1 cellular context compared by ENCODE assay signal in the genomic region with DNA sequence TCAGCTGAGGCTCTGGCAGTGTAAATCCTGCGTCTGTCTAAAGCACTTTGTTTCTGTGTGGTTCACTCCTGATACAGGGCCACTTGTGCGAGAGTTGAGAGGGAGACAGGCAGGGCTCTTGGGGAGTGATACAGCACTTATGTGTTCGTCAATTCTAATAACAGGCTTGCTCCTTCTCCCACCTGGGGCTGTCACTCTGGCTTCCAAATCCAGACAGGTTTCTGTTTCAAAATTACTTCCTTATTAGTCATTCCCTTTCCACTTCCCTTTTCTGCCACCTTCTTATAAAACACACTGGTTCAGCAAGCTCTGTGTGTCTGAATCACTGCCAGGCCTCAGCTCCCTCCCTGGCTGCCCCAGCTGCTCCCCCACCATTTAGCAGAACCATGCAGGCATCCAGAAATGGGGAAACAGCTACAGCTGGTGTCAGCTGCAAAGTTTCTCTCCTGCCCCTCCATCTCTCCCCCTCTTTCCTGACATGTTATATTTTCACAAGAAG.
A peak's percentile ranks its signal among the peaks of the same experiment; 100 is the strongest.
TF ChIP-seq lines count a peak whose summit lies in the region.

No MANE protein-coding gene starts in this region.

TF ChIP-seq in GM12878, 131 proteins besides CTCF, POLR2A, EP300 and RAD21 (continued from another document):
- TF ChIP-seq, protein P1, sequence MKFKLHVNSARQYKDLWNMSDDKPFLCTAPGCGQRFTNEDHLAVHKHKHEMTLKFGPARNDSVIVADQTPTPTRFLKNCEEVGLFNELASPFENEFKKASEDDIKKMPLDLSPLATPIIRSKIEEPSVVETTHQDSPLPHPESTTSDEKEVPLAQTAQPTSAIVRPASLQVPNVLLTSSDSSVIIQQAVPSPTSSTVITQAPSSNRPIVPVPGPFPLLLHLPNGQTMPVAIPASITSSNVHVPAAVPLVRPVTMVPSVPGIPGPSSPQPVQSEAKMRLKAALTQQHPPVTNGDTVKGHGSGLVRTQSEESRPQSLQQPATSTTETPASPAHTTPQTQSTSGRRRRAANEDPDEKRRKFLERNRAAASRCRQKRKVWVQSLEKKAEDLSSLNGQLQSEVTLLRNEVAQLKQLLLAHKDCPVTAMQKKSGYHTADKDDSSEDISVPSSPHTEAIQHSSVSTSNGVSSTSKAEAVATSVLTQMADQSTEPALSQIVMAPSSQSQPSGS (IDR thresholded peaks at IDR 0.05; ENCODE audit: low read length): peak; percentile 81; the same call in 1 of the 2 replicates
- no peak for TF ChIP-seq NR2C2 (IDR thresholded peaks at IDR 0.05; ENCODE audit: borderline replicate concordance, control insufficient read depth, insufficient read length, low read depth)
- TF ChIP-seq SIN3A (IDR thresholded peaks at IDR 0.05; ENCODE audit: low read depth, low read length): no peak
- no peak for TF ChIP-seq KAT2A (conservative IDR thresholded peaks at IDR 0.05; ENCODE audit: control insufficient read depth, low read depth, low read length)
